ENCODE assay signal across 29 cellular contexts in the genomic region with DNA sequence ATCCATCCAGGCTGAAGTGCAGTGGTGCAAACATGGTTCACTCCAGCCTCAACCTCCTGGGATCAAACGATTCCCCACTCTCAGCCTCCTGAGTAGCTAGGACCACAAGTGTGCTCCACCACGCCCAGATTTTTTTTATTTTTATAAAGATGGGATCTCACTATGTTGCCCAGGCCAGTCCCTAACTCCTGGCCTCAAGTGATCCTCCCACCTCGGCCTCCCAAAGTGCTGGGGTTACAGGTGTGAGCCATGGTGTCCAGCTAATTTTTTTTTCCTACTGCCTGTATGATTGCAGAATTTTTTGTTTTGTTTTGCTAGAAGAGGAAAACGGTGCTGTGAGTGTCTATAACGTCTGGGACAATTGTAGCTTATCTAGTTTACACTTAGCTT.
"Had no signal": no experiment of that assay in that cellular context is flagged by ENCODE, and none has a peak within 500 bp of the region (broad histone marks: within the 10 kb centered on the region; RNA-seq: fewer than 3 reads in every experiment).

No MANE protein-coding gene starts in this region.

- H3K27me3 Mint-ChIP-seq: activated CD4-positive, alpha-beta T cell treated with anti-CD3 and anti-CD28 coated beads for 36 hours; activated CD8-positive, alpha-beta memory T cell treated with anti-CD3 and anti-CD28 coated beads, Interleukin-2, amount 10 ng/mL, durations not matched to agents 7 days and 5 days; activated naive CD4-positive, alpha-beta T cell treated with anti-CD3 and anti-CD28 coated beads, Interleukin-2, amount 50 U/mL, for 24 hours; naive B cell; T-cell had no signal

- H3K4me3 ChIP-seq: body of pancreas, cardiac muscle cell, colonic mucosa, hepatocyte, psoas muscle, right atrium auricular region, testis, transverse colon had no signal

- DNase-seq: activated CD4-positive, CD25-positive, alpha-beta regulatory T cell; activated CD8-positive, alpha-beta memory T cell treated with anti-CD3 and anti-CD28 coated beads, Interleukin-2, amount 10 ng/mL, durations not matched to agents 7 days and 5 days; activated CD8-positive, alpha-beta T cell treated with anti-CD3 and anti-CD28 coated beads, Interleukin-2, amount 10 ng/mL, durations not matched to agents 7 days and 5 days; activated T-cell treated with anti-CD3 and anti-CD28 coated beads, Interleukin-2, amount 50 U/mL, for 48 hours; aorta; cerebellar nuclear complex; effector CD8-positive, alpha-beta T cell; islet precursor cell; naive B cell; nucleus accumbens; stimulated activated naive CD8-positive, alpha-beta T cell treated with anti-CD3 and anti-CD28 coated beads, Interleukin-15, Interleukin-2, amounts not matched to agents 100 U/mL and 50 U/mL, for 24 hours; testis had no signal

- H3K27ac ChIP-seq: cardiac muscle cell, colonic mucosa, parathyroid adenoma, psoas muscle, right atrium auricular region, testis had no signal

- H3K9me3 ChIP-seq: body of pancreas, colonic mucosa, psoas muscle, right atrium auricular region, testis, transverse colon had no signal

- H3K4me3 Mint-ChIP-seq: activated CD4-positive, alpha-beta T cell treated with anti-CD3 and anti-CD28 coated beads for 36 hours; activated CD8-positive, alpha-beta memory T cell treated with anti-CD3 and anti-CD28 coated beads, Interleukin-2, amount 10 ng/mL, durations not matched to agents 7 days and 5 days; activated CD8-positive, alpha-beta T cell treated with anti-CD3 and anti-CD28 coated beads, Interleukin-2, amount 10 ng/mL, durations not matched to agents 7 days and 5 days; activated naive CD4-positive, alpha-beta T cell treated with anti-CD3 and anti-CD28 coated beads, Interleukin-2, amount 50 U/mL, for 24 hours; mesothelial cell of epicardium; neural crest cell; T-cell; T-helper 2 cell treated with Interferon-gamma antibody and Interleukin-4, amounts not matched to agents 5 μg/mL and 100 μg/mL, for 36 hours had no signal

- H3K79me2 ChIP-seq: hepatocyte had no signal

- H3K36me3 Mint-ChIP-seq: activated naive CD4-positive, alpha-beta T cell treated with anti-CD3 and anti-CD28 coated beads, Interleukin-2, amount 50 U/mL, for 24 hours had no signal

- H3K27ac Mint-ChIP-seq: activated CD4-positive, alpha-beta T cell treated with anti-CD3 and anti-CD28 coated beads for 36 hours; activated CD8-positive, alpha-beta memory T cell treated with anti-CD3 and anti-CD28 coated beads, Interleukin-2, amount 10 ng/mL, durations not matched to agents 7 days and 5 days; activated CD8-positive, alpha-beta T cell treated with anti-CD3 and anti-CD28 coated beads, Interleukin-2, amount 10 ng/mL, durations not matched to agents 7 days and 5 days; activated T-helper 2 cell treated with anti-CD3 and anti-CD28 coated beads, Interferon-gamma antibody, Interleukin-2, Interleukin-4, amounts not matched to agents 10 μg/mL and 5 μg/mL and 100 μg/mL, durations not matched to agents 14 hours and 24 hours and 36 hours; mesothelial cell of epicardium had no signal

- H3K27me3 ChIP-seq: body of pancreas, cardiac muscle cell, colonic mucosa, hepatocyte, right atrium auricular region, testis, transverse colon had no signal

- H3K9me3 Mint-ChIP-seq: activated naive CD4-positive, alpha-beta T cell treated with anti-CD3 and anti-CD28 coated beads, Interleukin-2, amount 50 U/mL, for 24 hours; activated T-helper 2 cell treated with anti-CD3 and anti-CD28 coated beads, Interferon-gamma antibody, Interleukin-2, Interleukin-4, amounts not matched to agents 10 μg/mL and 5 μg/mL and 100 μg/mL, durations not matched to agents 14 hours and 24 hours and 36 hours; naive B cell; neural crest cell; T-cell; T-helper 2 cell treated with Interferon-gamma antibody and Interleukin-4, amounts not matched to agents 5 μg/mL and 100 μg/mL, for 36 hours had no signal

- H3K4me1 ChIP-seq: colonic mucosa, parathyroid adenoma had no signal

- FAIRE-seq: endometrium, frontal cortex had no signal

- H3K9ac ChIP-seq: parathyroid adenoma had no signal

- H3K4me1 Mint-ChIP-seq: activated CD8-positive, alpha-beta memory T cell treated with anti-CD3 and anti-CD28 coated beads, Interleukin-2, amount 10 ng/mL, durations not matched to agents 7 days and 5 days; mesothelial cell of epicardium had no signal

- ATAC-seq: activated CD4-positive, alpha-beta T cell treated with anti-CD3 and anti-CD28 coated beads for 36 hours; activated CD8-positive, alpha-beta memory T cell treated with anti-CD3 and anti-CD28 coated beads, Interleukin-2, amount 10 ng/mL, durations not matched to agents 7 days and 5 days; activated CD8-positive, alpha-beta T cell treated with anti-CD3 and anti-CD28 coated beads, Interleukin-2, amount 10 ng/mL, durations not matched to agents 7 days and 5 days; psoas muscle; stimulated activated naive CD8-positive, alpha-beta T cell treated with anti-CD3 and anti-CD28 coated beads, Interleukin-15, Interleukin-2, amounts not matched to agents 100 U/mL and 50 U/mL, for 24 hours; T-cell had no signal

- H2AFZ ChIP-seq: hepatocyte, parathyroid adenoma had no signal
